In genomic region chr2:216526939-216527338, GRCh38 we compare ENCODE assay signal across 21 cellular contexts.
"Had no signal": no experiment of that assay in that cellular context is flagged by ENCODE, and none has a peak within 500 bp of the region (broad histone marks: within the 10 kb centered on the region; RNA-seq: fewer than 3 reads in every experiment).

No MANE protein-coding gene starts in this region.

- H3K4me3 ChIP-seq: dorsolateral prefrontal cortex, hepatocyte, lung, sigmoid colon, skin epidermis, testis had no signal

- H3K27ac Mint-ChIP-seq: stimulated activated naive CD8-positive, alpha-beta T cell treated with anti-CD3 and anti-CD28 coated beads, Interleukin-15, Interleukin-2, amounts not matched to agents 100 ng/mL and 50 ng/mL, for 24 hours; type B pancreatic cell had no signal

- H2AFZ ChIP-seq: hepatocyte had no signal

- H3K4me1 ChIP-seq: sigmoid colon, testis had no signal

- H3K9me3 ChIP-seq: neutrophil, sigmoid colon, testis had no signal

- H3K79me2 ChIP-seq: hepatocyte had no signal

- H3K36me3 ChIP-seq: neutrophil, sigmoid colon had no signal

- H3K36me3 Mint-ChIP-seq: naive B cell had no signal

- H3K27me3 Mint-ChIP-seq: naive B cell; stimulated activated naive CD8-positive, alpha-beta T cell treated with anti-CD3 and anti-CD28 coated beads, Interleukin-15, Interleukin-2, amounts not matched to agents 100 ng/mL and 50 ng/mL, for 24 hours; type B pancreatic cell had no signal

- H3K4me3 Mint-ChIP-seq: naive B cell; stimulated activated naive CD8-positive, alpha-beta T cell treated with anti-CD3 and anti-CD28 coated beads, Interleukin-15, Interleukin-2, amounts not matched to agents 100 ng/mL and 50 ng/mL, for 24 hours; type B pancreatic cell had no signal

- H3K9me3 Mint-ChIP-seq: stimulated activated naive CD8-positive, alpha-beta T cell treated with anti-CD3 and anti-CD28 coated beads, Interleukin-15, Interleukin-2, amounts not matched to agents 100 ng/mL and 50 ng/mL, for 24 hours; type B pancreatic cell had no signal

- H3K27me3 ChIP-seq: dorsolateral prefrontal cortex, hepatocyte, neutrophil, sigmoid colon, testis had no signal

- H3K4me1 Mint-ChIP-seq: naive B cell had no signal

- H3K4me2 ChIP-seq: hepatocyte had no signal

- DNase-seq: cortex of kidney; dorsolateral prefrontal cortex; effector CD8-positive, alpha-beta T cell; foreskin melanocyte; head of caudate nucleus; kidney; left cardiac atrium; left ventricle myocardium superior; mesenchymal stem cell; naive B cell; posterior cingulate gyrus; sigmoid colon; stimulated activated CD4-positive, alpha-beta T cell treated with anti-CD3 and anti-CD28 coated beads, Interleukin-12 subunit alpha, Interleukin-12 subunit beta, amount 100 ng/mL, for 4 hours; stimulated activated CD4-positive, alpha-beta T cell treated with anti-CD3 and anti-CD28 coated beads, Interleukin-2, amount 100 ng/mL, for 48 hours; testis had no signal

- H3K27ac ChIP-seq: dorsolateral prefrontal cortex, hepatocyte, neutrophil, sigmoid colon, skin epidermis, testis had no signal
